In the genomic region with DNA sequence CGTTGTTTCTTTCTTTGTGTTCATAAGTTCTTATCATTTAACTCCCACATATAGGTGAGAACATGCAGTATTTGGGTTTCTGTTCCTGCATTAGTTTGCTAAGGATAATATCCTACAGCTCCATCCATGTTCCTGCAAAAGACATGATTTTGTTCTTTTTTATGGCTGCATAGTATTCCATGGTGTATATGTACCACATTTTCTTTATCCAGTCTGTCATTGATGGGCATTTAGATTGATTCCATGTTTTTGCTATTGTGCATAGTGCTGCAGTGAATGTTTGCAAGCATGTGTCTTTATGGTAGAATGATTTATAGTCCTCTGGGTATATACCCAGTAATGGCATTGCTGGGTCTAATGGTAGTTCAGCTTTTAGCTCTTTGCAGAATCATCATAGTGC, we compare ENCODE assay signal across 3 cellular contexts. TPM values are rescaled to one million over a fixed set of nuclear protein-coding genes. Genes with fewer than 3 reads are reported as not detected.
"Had no signal": no experiment of that assay in that cellular context is flagged by ENCODE, and none has a peak within 500 bp of the region (broad histone marks: within the 10 kb centered on the region; RNA-seq: fewer than 3 reads in every experiment).

No MANE protein-coding gene starts in this region.

RNA-seq across cellular contexts. Expression of gene SOSTDC1, which starts 9.2 kb away (rescaled TPM):
- total RNA-seq: OCI-LY7, PC-9, T-cell had no signal

RNA-seq across cellular contexts. Expression of gene CRPPA, which starts 35.0 kb away (rescaled TPM):
- total RNA-seq: OCI-LY7 had no signal
